ENCODE assay signal across 8 cellular contexts in genomic region chr17:32141690-32142037, GRCh38. TPM values are rescaled to one million over a fixed set of nuclear protein-coding genes. Genes with fewer than 3 reads are reported as not detected.
A peak's percentile ranks its signal among the peaks of the same experiment; 100 is the strongest.
DNase-seq lines count a peak whose midpoint lies in the region; ATAC-seq and TF ChIP-seq lines count a peak whose summit lies in the region.

No MANE protein-coding gene starts in this region.

- H3K9me3 Mint-ChIP-seq in activated T-helper 1 cell treated with anti-CD3 and anti-CD28 coated beads, Interleukin-12 subunit alpha, Interleukin-12 subunit beta, Interleukin-2, Interleukin-4 antibody, amounts not matched to agents 30 ng/mL and 10 ng/mL and 1 ng/mL, durations not matched to agents 14 hours and 24 hours and 36 hours: no peaks in the 10 kb centered on the region

- POLR2A ChIA-PET in HCT116 (lab: Charles Lee): no interaction called here

- H3K27me3 Mint-ChIP-seq in activated T-helper 1 cell treated with anti-CD3 and anti-CD28 coated beads, Interleukin-12 subunit alpha, Interleukin-12 subunit beta, Interleukin-2, Interleukin-4 antibody, amounts not matched to agents 30 ng/mL and 10 ng/mL and 1 ng/mL, durations not matched to agents 14 hours and 24 hours and 36 hours (ENCODE audit: insufficient read depth): no peaks in the 10 kb centered on the region

- peak overlapping the region; percentile 96 for H2AFZ ChIP-seq in HCT116 (ENCODE audit: low read depth, low read length, poor library complexity, severe bottlenecking)
- H2AFZ ChIP-seq in smooth muscle cell (ENCODE audit: low read depth): peak overlapping the region; percentile 92

- CTCF ChIA-PET in HCT116 (lab: Charles Lee): interaction anchor here (1.0 to 1.6 kb wide), 2 partner anchors 12 to 13 kb away, joined by 3 to 8 read pairs; no protein-coding TSS in a partner anchor

- peak overlapping the region; percentile 55 for H3K27ac Mint-ChIP-seq in activated T-helper 1 cell treated with anti-CD3 and anti-CD28 coated beads, Interleukin-12 subunit alpha, Interleukin-12 subunit beta, Interleukin-2, Interleukin-4 antibody, amounts not matched to agents 30 ng/mL and 10 ng/mL and 1 ng/mL, durations not matched to agents 14 hours and 24 hours and 36 hours

- H3K36me3 ChIP-seq in HCT116 (ENCODE audit: control insufficient read depth in 1 of 2, insufficient read depth in 2 of 2, low read length in 2 of 2) (peaks cover 0 to 3% of the 10 kb centered on the region in 2 experiments; a peak in 1 of 4 replicates), smooth muscle cell (ENCODE audit: low read depth) (no peaks in the 10 kb centered on the region)

- WGBS in right cardiac atrium: 10% methylated on average over 12 of the region's 12 CpGs
- WGBS in smooth muscle cell (ENCODE audit: low lambda C conversion rate): 39% methylated on average over 12 of the region's 12 CpGs

- RAD21 ChIA-PET in HCT116 (lab: Charles Lee; ENCODE audit: low non-redundant PET in 1 of 2, low total read pairs in 2 of 2, uncharacterized antibody in 2 of 2, unreplicated experiment in 2 of 2): no interaction called here

- intact Hi-C loops in HCT116 (cut with micrococcal nuclease): no loop called here
- intact Hi-C loops in activated T-helper 1 cell treated with anti-CD3 and anti-CD28 coated beads, Interleukin-12 subunit alpha, Interleukin-12 subunit beta, Interleukin-2, Interleukin-4 antibody, amounts not matched to agents 30 ng/mL and 10 ng/mL and 1 ng/mL, durations not matched to agents 14 hours and 24 hours and 36 hours (cut with micrococcal nuclease): loop anchor here (1.0 to 5.0 kb wide), 3 partner anchors 14 to 211 kb away; partner anchors contain the start of genes LRRC37B and ZNF207
- intact Hi-C loops in right cardiac atrium (cut with DNase I): no loop called here
- intact Hi-C loops in head of caudate nucleus (cut with DNase I): loop anchor here (5.0 kb wide), 1 partner anchor 134 kb away; the partner anchor contains the start of gene LRRC37B

- no TSS peak for BruUV-seq in HCT116 (replicated peaks; lab: Mats Ljungman, UMichigan)

- H3K4me3 ChIP-seq in HCT116 (replicated peaks in 1 of 2; ENCODE audit: low read depth in 1 of 2, low read length in 2 of 2): peak overlapping the region; percentile 88 to 97
- peak overlapping the region; percentile 81 for H3K4me3 ChIP-seq in right cardiac atrium (ENCODE audit: low read length)
- H3K4me3 ChIP-seq in smooth muscle cell: peak overlapping the region; percentile 82

- H3K4me3 Mint-ChIP-seq in activated T-helper 1 cell treated with anti-CD3 and anti-CD28 coated beads, Interleukin-12 subunit alpha, Interleukin-12 subunit beta, Interleukin-2, Interleukin-4 antibody, amounts not matched to agents 30 ng/mL and 10 ng/mL and 1 ng/mL, durations not matched to agents 14 hours and 24 hours and 36 hours: peak overlapping the region; percentile 84

- H3K4me1 ChIP-seq in HCT116 (ENCODE audit: control insufficient read depth in 1 of 2, insufficient read depth in 2 of 2, low read length in 2 of 2): peaks cover 12 to 19% of the 10 kb centered on the region in 2 experiments; a peak in 3 of 4 replicates
- H3K4me1 ChIP-seq in right cardiac atrium (ENCODE audit: control insufficient read depth, insufficient read depth, low read length): no peaks in the 10 kb centered on the region
- H3K4me1 ChIP-seq in smooth muscle cell (ENCODE audit: low read depth): peaks cover 14% of the 10 kb centered on the region

- ATAC-seq in HCT116: no peak
- peak in 1 of 2 donors; percentile 3 for ATAC-seq in right cardiac atrium
- ATAC-seq in HG03565 (IDR thresholded peaks at IDR 0.05; ENCODE audit: unreplicated experiment): no peak
- ATAC-seq in HG03280 (IDR thresholded peaks at IDR 0.05; ENCODE audit: unreplicated experiment): no peak
- ATAC-seq in HG02884 (IDR thresholded peaks at IDR 0.05; ENCODE audit: unreplicated experiment): no peak

- H3K9me3 ChIP-seq in HCT116 (ENCODE audit: control insufficient read depth in 1 of 2, insufficient read depth in 1 of 2, low read depth in 1 of 2, low read length in 2 of 2) (no peaks in the 10 kb centered on the region), right cardiac atrium (ENCODE audit: control insufficient read depth, low read length) (no peaks in the 10 kb centered on the region), smooth muscle cell (replicated peaks; ENCODE audit: low read depth) (no peaks in the 10 kb centered on the region)

- TF ChIP-seq RAD21 in HCT116 (IDR thresholded peaks at IDR 0.05; ENCODE audit: low read depth): no peak

- H3K27me3 ChIP-seq in HCT116 (ENCODE audit: insufficient read depth, low read length) (no peaks in the 10 kb centered on the region), right cardiac atrium (ENCODE audit: control insufficient read depth, insufficient read depth) (no peaks in the 10 kb centered on the region), smooth muscle cell (ENCODE audit: low read depth) (no peaks in the 10 kb centered on the region)

- H4K20me1 ChIP-seq in HCT116 (ENCODE audit: insufficient read depth): no peaks in the 10 kb centered on the region
- H4K20me1 ChIP-seq in smooth muscle cell (ENCODE audit: low read depth): peaks cover 19% of the 10 kb centered on the region

- peaks cover 25% of the 10 kb centered on the region for H3K4me1 Mint-ChIP-seq in activated T-helper 1 cell treated with anti-CD3 and anti-CD28 coated beads, Interleukin-12 subunit alpha, Interleukin-12 subunit beta, Interleukin-2, Interleukin-4 antibody, amounts not matched to agents 30 ng/mL and 10 ng/mL and 1 ng/mL, durations not matched to agents 14 hours and 24 hours and 36 hours (ENCODE audit: low read depth)

- TF ChIP-seq POLR2A in HCT116 (IDR thresholded peaks at IDR 0.05; ENCODE audit: borderline replicate concordance, extremely low read depth, insufficient read depth, insufficient read length): no peak

- no peaks in the 10 kb centered on the region for H3K9me2 ChIP-seq in HCT116 (ENCODE audit: insufficient read depth)

- H3K27ac ChIP-seq in HCT116 (ENCODE audit: low read depth, low read length) (peak overlapping the region; percentile 92), right cardiac atrium (ENCODE audit: low read length) (peak overlapping the region; percentile 72), smooth muscle cell (ENCODE audit: low read depth) (peak overlapping the region; percentile 94)

- no peaks in the 10 kb centered on the region for H3K36me3 Mint-ChIP-seq in activated T-helper 1 cell treated with anti-CD3 and anti-CD28 coated beads, Interleukin-12 subunit alpha, Interleukin-12 subunit beta, Interleukin-2, Interleukin-4 antibody, amounts not matched to agents 30 ng/mL and 10 ng/mL and 1 ng/mL, durations not matched to agents 14 hours and 24 hours and 36 hours (ENCODE audit: low read depth)

- H3K79me2 ChIP-seq in HCT116 (ENCODE audit: insufficient read depth, low read length) (peaks cover 36% of the 10 kb centered on the region), smooth muscle cell (ENCODE audit: low read depth) (peaks cover 41% of the 10 kb centered on the region)

- H3K4me2 ChIP-seq in HCT116 (ENCODE audit: low read length) (peak overlapping the region; percentile 93), smooth muscle cell (peak overlapping the region; percentile 98)

- H3K9ac ChIP-seq in HCT116 (ENCODE audit: low read length) (peak overlapping the region; percentile 59), smooth muscle cell (ENCODE audit: low read depth) (peak overlapping the region; percentile 91)

- H3F3A ChIP-seq in smooth muscle cell (ENCODE audit: low read depth): peaks cover 11% of the 10 kb centered on the region

- no peak for TF ChIP-seq CTCF in HCT116 (IDR thresholded peaks at IDR 0.05 in 2 of 3, conservative IDR thresholded peaks at IDR 0.05 in 1 of 3; ENCODE audit: borderline replicate concordance in 1 of 3, insufficient read depth in 1 of 3, low read depth in 2 of 3, low read length in 2 of 3)
- no peak for TF ChIP-seq CTCF in smooth muscle cell (IDR thresholded peaks at IDR 0.05; ENCODE audit: borderline replicate concordance, insufficient read depth, poor library complexity, severe bottlenecking)

- no peak for DNase-seq in HCT116 (ENCODE audit: low read depth, low spot score)
- DNase-seq in activated T-helper 1 cell treated with anti-CD3 and anti-CD28 coated beads, Interleukin-12 subunit alpha, Interleukin-12 subunit beta, Interleukin-2, Interleukin-4 antibody, amounts not matched to agents 30 ng/mL and 10 ng/mL and 1 ng/mL, durations not matched to agents 14 hours and 24 hours and 36 hours (ENCODE audit: low spot score): no peak
- DNase-seq in right cardiac atrium: no peak
- no peak for DNase-seq in smooth muscle cell (lab: John Stamatoyannopoulos, UW; ENCODE audit: unreplicated experiment)
- no peak for DNase-seq in head of caudate nucleus

TF ChIP-seq in HCT116, 20 proteins besides CTCF, POLR2A, EP300 and RAD21:
- TF ChIP-seq POLR2AphosphoS5 (IDR thresholded peaks at IDR 0.05; ENCODE audit: low read depth, low read length) (no peak), JUND (IDR thresholded peaks at IDR 0.05) (no peak), ATF3 (IDR thresholded peaks at IDR 0.05) (no peak), CEBPB (IDR thresholded peaks at IDR 0.05; ENCODE audit: low read depth) (no peak), FOSL1 (IDR thresholded peaks at IDR 0.05; ENCODE audit: low read depth) (no peak), ELF1 (IDR thresholded peaks at IDR 0.05; ENCODE audit: borderline replicate concordance, low read depth) (no peak), CBX3 (IDR thresholded peaks at IDR 0.05; ENCODE audit: low read depth) (no peak), EZH2 (IDR thresholded peaks at IDR 0.05) (no peak)
TF ChIP-seq in HCT116: peak in this region for 0.

RNA-seq across cellular contexts. Expression of gene RHOT1, which starts 0.6 kb away (rescaled TPM):
- total RNA-seq in HCT116 (2021; ENCODE audit: unreplicated experiment) (33.3 TPM), right cardiac atrium (10 to 100 TPM; 51.4 to 69.3 (median 54.5) TPM), smooth muscle cell (28.7 and 34.1 TPM in 2 replicates)
- 16.2 and 18.5 TPM in 2 replicates for polyA plus RNA-seq in HCT116 (2012)
- total RNA-seq in activated T-helper 1 cell treated with anti-CD3 and anti-CD28 coated beads, Interleukin-12 subunit alpha, Interleukin-12 subunit beta, Interleukin-2, Interleukin-4 antibody, amounts not matched to agents 30 ng/mL and 10 ng/mL and 1 ng/mL, durations not matched to agents 14 hours and 24 hours and 36 hours: 25.9 and 27.2 TPM in 2 replicates
- polyA plus RNA-seq in right cardiac atrium (50.9 TPM), smooth muscle cell (21.6 and 23.6 TPM in 2 replicates)

Comparison
In these comparisons a context has a peak if more than half of its experiments do, and no peak if none do; other contexts are left out.
1. intact Hi-C loops: an anchor here in activated T-helper 1 cell treated with anti-CD3 and anti-CD28 coated beads, Interleukin-12 subunit alpha, Interleukin-12 subunit beta, Interleukin-2, Interleukin-4 antibody, amounts not matched to agents 30 ng/mL and 10 ng/mL and 1 ng/mL, durations not matched to agents 14 hours and 24 hours and 36 hours (1.0 to 5.0 kb wide) and head of caudate nucleus (5.0 kb wide); none called in HCT116 and right cardiac atrium.